Comparison of ENCODE assay signal across 2 cellular contexts in genomic region chr12:69666798-69667197, GRCh38.
TF ChIP-seq lines count a peak whose summit lies in the region.

No MANE protein-coding gene starts in this region.

TF ChIP-seq in GM23338, 12 proteins besides CTCF, POLR2A, EP300 and RAD21:
- TF ChIP-seq, protein P1, sequence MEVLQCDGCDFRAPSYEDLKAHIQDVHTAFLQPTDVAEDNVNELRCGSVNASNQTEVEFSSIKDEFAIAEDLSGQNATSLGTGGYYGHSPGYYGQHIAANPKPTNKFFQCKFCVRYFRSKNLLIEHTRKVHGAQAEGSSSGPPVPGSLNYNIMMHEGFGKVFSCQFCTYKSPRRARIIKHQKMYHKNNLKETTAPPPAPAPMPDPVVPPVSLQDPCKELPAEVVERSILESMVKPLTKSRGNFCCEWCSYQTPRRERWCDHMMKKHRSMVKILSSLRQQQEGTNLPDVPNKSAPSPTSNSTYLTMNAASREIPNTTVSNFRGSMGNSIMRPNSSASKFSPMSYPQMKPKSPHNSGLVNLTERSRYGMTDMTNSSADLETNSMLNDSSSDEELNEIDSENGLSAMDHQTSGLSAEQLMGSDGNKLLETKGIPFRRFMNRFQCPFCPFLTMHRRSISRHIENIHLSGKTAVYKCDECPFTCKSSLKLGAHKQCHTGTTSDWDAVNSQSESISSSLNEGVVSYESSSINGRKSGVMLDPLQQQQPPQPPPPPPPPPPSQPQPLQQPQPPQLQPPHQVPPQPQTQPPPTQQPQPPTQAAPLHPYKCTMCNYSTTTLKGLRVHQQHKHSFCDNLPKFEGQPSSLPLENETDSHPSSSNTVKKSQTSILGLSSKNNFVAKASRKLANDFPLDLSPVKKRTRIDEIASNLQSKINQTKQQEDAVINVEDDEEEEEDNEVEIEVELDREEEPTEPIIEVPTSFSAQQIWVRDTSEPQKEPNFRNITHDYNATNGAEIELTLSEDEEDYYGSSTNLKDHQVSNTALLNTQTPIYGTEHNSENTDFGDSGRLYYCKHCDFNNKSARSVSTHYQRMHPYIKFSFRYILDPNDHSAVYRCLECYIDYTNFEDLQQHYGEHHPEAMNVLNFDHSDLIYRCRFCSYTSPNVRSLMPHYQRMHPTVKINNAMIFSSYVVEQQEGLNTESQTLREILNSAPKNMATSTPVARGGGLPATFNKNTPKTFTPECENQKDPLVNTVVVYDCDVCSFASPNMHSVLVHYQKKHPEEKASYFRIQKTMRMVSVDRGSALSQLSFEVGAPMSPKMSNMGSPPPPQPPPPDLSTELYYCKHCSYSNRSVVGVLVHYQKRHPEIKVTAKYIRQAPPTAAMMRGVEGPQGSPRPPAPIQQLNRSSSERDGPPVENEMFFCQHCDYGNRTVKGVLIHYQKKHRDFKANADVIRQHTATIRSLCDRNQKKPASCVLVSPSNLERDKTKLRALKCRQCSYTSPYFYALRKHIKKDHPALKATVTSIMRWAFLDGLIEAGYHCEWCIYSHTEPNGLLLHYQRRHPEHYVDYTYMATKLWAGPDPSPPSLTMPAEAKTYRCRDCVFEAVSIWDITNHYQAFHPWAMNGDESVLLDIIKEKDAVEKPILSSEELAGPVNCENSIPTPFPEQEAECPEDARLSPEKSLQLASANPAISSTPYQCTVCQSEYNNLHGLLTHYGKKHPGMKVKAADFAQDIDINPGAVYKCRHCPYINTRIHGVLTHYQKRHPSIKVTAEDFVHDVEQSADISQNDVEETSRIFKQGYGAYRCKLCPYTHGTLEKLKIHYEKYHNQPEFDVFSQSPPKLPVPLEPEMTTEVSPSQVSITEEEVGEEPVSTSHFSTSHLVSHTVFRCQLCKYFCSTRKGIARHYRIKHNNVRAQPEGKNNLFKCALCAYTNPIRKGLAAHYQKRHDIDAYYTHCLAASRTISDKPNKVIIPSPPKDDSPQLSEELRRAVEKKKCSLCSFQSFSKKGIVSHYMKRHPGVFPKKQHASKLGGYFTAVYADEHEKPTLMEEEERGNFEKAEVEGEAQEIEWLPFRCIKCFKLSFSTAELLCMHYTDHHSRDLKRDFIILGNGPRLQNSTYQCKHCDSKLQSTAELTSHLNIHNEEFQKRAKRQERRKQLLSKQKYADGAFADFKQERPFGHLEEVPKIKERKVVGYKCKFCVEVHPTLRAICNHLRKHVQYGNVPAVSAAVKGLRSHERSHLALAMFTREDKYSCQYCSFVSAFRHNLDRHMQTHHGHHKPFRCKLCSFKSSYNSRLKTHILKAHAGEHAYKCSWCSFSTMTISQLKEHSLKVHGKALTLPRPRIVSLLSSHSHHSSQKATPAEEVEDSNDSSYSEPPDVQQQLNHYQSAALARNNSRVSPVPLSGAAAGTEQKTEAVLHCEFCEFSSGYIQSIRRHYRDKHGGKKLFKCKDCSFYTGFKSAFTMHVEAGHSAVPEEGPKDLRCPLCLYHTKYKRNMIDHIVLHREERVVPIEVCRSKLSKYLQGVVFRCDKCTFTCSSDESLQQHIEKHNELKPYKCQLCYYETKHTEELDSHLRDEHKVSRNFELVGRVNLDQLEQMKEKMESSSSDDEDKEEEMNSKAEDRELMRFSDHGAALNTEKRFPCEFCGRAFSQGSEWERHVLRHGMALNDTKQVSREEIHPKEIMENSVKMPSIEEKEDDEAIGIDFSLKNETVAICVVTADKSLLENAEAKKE (CRISPR knock-in tag; IDR thresholded peaks at IDR 0.05): no peak
- TF ChIP-seq CREB1 (CRISPR knock-in tag; IDR thresholded peaks at IDR 0.05; ENCODE audit: low read depth): no peak
- no peak for TF ChIP-seq JUNB (IDR thresholded peaks at IDR 0.05; ENCODE audit: unreplicated experiment)
- no peak for TF ChIP-seq NANOG (IDR thresholded peaks at IDR 0.05; ENCODE audit: borderline replicate concordance)
- TF ChIP-seq ETS1 (IDR thresholded peaks at IDR 0.05): no peak
- no peak for TF ChIP-seq POLR2AphosphoS5 (IDR thresholded peaks at IDR 0.05; ENCODE audit: low read depth)
- no peak for TF ChIP-seq ZNF114 (CRISPR knock-in tag; IDR thresholded peaks at IDR 0.05)
- no peak for TF ChIP-seq EZH2phosphoT487 (IDR thresholded peaks at IDR 0.05; ENCODE audit: unreplicated experiment)
- TF ChIP-seq REST (IDR thresholded peaks at IDR 0.05; ENCODE audit: unreplicated experiment): no peak
- TF ChIP-seq ZNF331 (CRISPR knock-in tag; IDR thresholded peaks at IDR 0.05; ENCODE audit: low read depth): no peak
- no peak for TF ChIP-seq STAT1 (IDR thresholded peaks at IDR 0.05; ENCODE audit: unreplicated experiment)
- TF ChIP-seq EZH2 (IDR thresholded peaks at IDR 0.05; ENCODE audit: low read depth, unreplicated experiment): no peak

TF ChIP-seq in K562, 482 proteins besides CTCF, POLR2A, EP300 and RAD21:
- TF ChIP-seq CBFA2T3 (IDR thresholded peaks at IDR 0.05) (peak; percentile 56), SLC30A9 (CRISPR knock-in tag; IDR thresholded peaks at IDR 0.05) (no peak), KDM2B (CRISPR knock-in tag; IDR thresholded peaks at IDR 0.05) (no peak), POLR2H (tag; IDR thresholded peaks at IDR 0.05; ENCODE audit: low read depth) (no peak), MYBL2 (IDR thresholded peaks at IDR 0.05; ENCODE audit: low read depth) (no peak), MYBL2 (CRISPR knock-in tag; IDR thresholded peaks at IDR 0.05; ENCODE audit: borderline replicate concordance) (no peak), ADNP (tag; IDR thresholded peaks at IDR 0.05) (no peak), MEIS2 (IDR thresholded peaks at IDR 0.05; ENCODE audit: partially characterized antibody) (peak; percentile 14), CBFA2T2 (conservative IDR thresholded peaks at IDR 0.05) (peak; percentile 38), TCF7 (IDR thresholded peaks at IDR 0.05; ENCODE audit: borderline replicate concordance) (no peak), FIP1L1 (IDR thresholded peaks at IDR 0.05; ENCODE audit: low read depth, low read length, poor library complexity, severe bottlenecking) (no peak), LEF1 (IDR thresholded peaks at IDR 0.05) (no peak), LCOR (CRISPR knock-in tag; IDR thresholded peaks at IDR 0.05) (no peak), ZBED1 (IDR thresholded peaks at IDR 0.05) (no peak), CREBBP (IDR thresholded peaks at IDR 0.05; ENCODE audit: low read depth, low read length) (no peak)
- TF ChIP-seq, protein P2, sequence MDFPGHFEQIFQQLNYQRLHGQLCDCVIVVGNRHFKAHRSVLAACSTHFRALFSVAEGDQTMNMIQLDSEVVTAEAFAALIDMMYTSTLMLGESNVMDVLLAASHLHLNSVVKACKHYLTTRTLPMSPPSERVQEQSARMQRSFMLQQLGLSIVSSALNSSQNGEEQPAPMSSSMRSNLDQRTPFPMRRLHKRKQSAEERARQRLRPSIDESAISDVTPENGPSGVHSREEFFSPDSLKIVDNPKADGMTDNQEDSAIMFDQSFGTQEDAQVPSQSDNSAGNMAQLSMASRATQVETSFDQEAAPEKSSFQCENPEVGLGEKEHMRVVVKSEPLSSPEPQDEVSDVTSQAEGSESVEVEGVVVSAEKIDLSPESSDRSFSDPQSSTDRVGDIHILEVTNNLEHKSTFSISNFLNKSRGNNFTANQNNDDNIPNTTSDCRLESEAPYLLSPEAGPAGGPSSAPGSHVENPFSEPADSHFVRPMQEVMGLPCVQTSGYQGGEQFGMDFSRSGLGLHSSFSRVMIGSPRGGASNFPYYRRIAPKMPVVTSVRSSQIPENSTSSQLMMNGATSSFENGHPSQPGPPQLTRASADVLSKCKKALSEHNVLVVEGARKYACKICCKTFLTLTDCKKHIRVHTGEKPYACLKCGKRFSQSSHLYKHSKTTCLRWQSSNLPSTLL (IDR thresholded peaks at IDR 0.05): no peak
- TF ChIP-seq, protein P3, sequence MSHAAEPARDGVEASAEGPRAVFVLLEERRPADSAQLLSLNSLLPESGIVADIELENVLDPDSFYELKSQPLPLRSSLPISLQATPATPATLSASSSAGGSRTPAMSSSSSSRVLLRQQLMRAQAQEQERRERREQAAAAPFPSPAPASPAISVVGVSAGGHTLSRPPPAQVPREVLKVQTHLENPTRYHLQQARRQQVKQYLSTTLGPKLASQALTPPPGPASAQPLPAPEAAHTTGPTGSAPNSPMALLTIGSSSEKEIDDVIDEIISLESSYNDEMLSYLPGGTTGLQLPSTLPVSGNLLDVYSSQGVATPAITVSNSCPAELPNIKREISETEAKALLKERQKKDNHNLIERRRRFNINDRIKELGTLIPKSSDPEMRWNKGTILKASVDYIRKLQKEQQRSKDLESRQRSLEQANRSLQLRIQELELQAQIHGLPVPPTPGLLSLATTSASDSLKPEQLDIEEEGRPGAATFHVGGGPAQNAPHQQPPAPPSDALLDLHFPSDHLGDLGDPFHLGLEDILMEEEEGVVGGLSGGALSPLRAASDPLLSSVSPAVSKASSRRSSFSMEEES (CRISPR knock-in tag; IDR thresholded peaks at IDR 0.05): no peak
